Comparison of ENCODE assay signal across 8 cellular contexts in genomic region chr11:65900125-65900898, GRCh38. TPM values are rescaled to one million over a fixed set of nuclear protein-coding genes. Genes with fewer than 3 reads are reported as not detected.
DNase-seq lines count a peak whose midpoint lies in the region; ATAC-seq and TF ChIP-seq lines count a peak whose summit lies in the region.

Gene FOSL1, minus strand, starts transcription at chr11:65900388. Its CDS starts 49 bp downstream, at chr11:65900339.

- peaks cover 0 to 6% of the 10 kb centered on the region in 2 donors for H3K4me1 ChIP-seq in breast epithelium

- TF ChIP-seq CTCF in GM12865 (IDR thresholded peaks at IDR 0.05; ENCODE audit: insufficient read depth, low read depth, low read length, missing control alignments), result no peak
- no peak; the same call in 1 of the 2 replicates for TF ChIP-seq CTCF in HFFc6 (IDR thresholded peaks at IDR 0.05)
- no peak for TF ChIP-seq CTCF in WI38 (IDR thresholded peaks at IDR 0.05; ENCODE audit: low read depth, low read length)
- no peak for TF ChIP-seq CTCF in breast epithelium (IDR thresholded peaks at IDR 0.05)

- peak within 1 kb of the TSS; percentile 60 for H3K4me3 ChIP-seq in GM12865 (ENCODE audit: low read depth, low read length)
- peak within 1 kb of the TSS; percentile 93 for H3K4me3 ChIP-seq in WI38 (ENCODE audit: low read depth, low read length)
- H3K4me3 ChIP-seq in breast epithelium, result peak within 1 kb of the TSS; percentile 52 to 89 (median 53)

- peaks cover 63% of the 10 kb centered on the region for H3K4me1 Mint-ChIP-seq in HFFc6 (ENCODE audit: low read depth)
- peaks cover 32 to 37% of the 10 kb centered on the region in 2 donors for H3K4me1 Mint-ChIP-seq in immature natural killer cell

- peak within 1 kb of the TSS; percentile 46 to 82 for H3K27ac ChIP-seq in breast epithelium

- no peak for ATAC-seq in GM18870 (IDR thresholded peaks at IDR 0.05; ENCODE audit: unreplicated experiment)

- peaks cover 0 to 8% of the 10 kb centered on the region in 2 donors for H3K27me3 ChIP-seq in breast epithelium

- H3K4me3 Mint-ChIP-seq in HFFc6 (peak within 1 kb of the TSS; percentile 97), immature natural killer cell (peak within 1 kb of the TSS; percentile 64 to 79 (median 67))

- peak within 1 kb of the TSS; percentile 95 for H3K27ac Mint-ChIP-seq in HFFc6
- peak within 1 kb of the TSS; percentile 84 to 97 (median 92) for H3K27ac Mint-ChIP-seq in immature natural killer cell

- H3K36me3 ChIP-seq in breast epithelium, result no peaks in the 10 kb centered on the region

- no peak for TF ChIP-seq POLR2A in breast epithelium (IDR thresholded peaks at IDR 0.05)

- intact Hi-C loops in breast epithelium (cut with DNase I; ENCODE audit: low total_unique reads), result no loop called here

- H3K36me3 Mint-ChIP-seq in HFFc6 (ENCODE audit: low read depth) (peaks cover 34% of the 10 kb centered on the region), immature natural killer cell (no peaks in the 10 kb centered on the region)

- peaks cover 40% of the 10 kb centered on the region for H3K27me3 Mint-ChIP-seq in HFFc6 (ENCODE audit: insufficient read depth)
- H3K27me3 Mint-ChIP-seq in immature natural killer cell (ENCODE audit: low read depth in 3 of 3), result peaks cover 7 to 29% (median 11%) of the 10 kb centered on the region in 3 donors

- peaks cover 12% of the 10 kb centered on the region for H3K9me3 Mint-ChIP-seq in HFFc6
- H3K9me3 Mint-ChIP-seq in immature natural killer cell, result no peaks in the 10 kb centered on the region

- no peaks in the 10 kb centered on the region for H3K9me3 ChIP-seq in breast epithelium

- peak; percentile 98 for DNase-seq in GM12865 (ENCODE audit: low read depth)
- DNase-seq in HFFc6, result peak; percentile 96
- DNase-seq in NCI-H1105 (lab: John Stamatoyannopoulos, UW), result peak; percentile 75
- peak; percentile 87 to 90 for DNase-seq in breast epithelium (ENCODE audit: low spot score in 2 of 2)
- DNase-seq in immature natural killer cell, result peak; percentile 85 to 87 (median 87)
- peak; percentile 80 for DNase-seq in smooth muscle cell of the brain vasculature (ENCODE audit: low read depth, low spot score)

RNA-seq across cellular contexts. Expression of gene FOSL1, which starts in this region (rescaled TPM):
- total RNA-seq in HFFc6 (2021; fragmentation: NEBNext Ultra II Directional; extraction: Animal tissue kit (Norgen Biotek cat#: 25700)), result 100 to 1,000 TPM; 134 to 275 (median 234) TPM
- total RNA-seq in breast epithelium, result 10 to 100 TPM in 1 of 3 donors, 1 to 10 TPM in 2; 2.4 to 17.0 (median 7.2) TPM
- under 1 TPM; 0.13 to 0.30 (median 0.17) TPM for polyA plus RNA-seq in immature natural killer cell

Comparison
In these comparisons a context has a peak if more than half of its experiments do, and no peak if none do; other contexts are left out.
1. RNA of gene FOSL1 (total RNA-seq): 134 to 275 TPM in HFFc6; 2.4 to 17.0 TPM in breast epithelium; every median in the first group is over 4 times any median in the second.
2. Peak in DNase-seq in immature natural killer cell; RNA of the gene not detected or under 1 TPM.
3. Peak in every context shown above with its lines, with median percentiles within 50 percentile points of each other: DNase-seq and H3K4me3 ChIP-seq.